In genomic region chr13:110521296-110521680, GRCh38 we compare ENCODE assay signal across 2 cellular contexts.
TF ChIP-seq lines count a peak whose summit lies in the region.

No MANE protein-coding gene starts in this region.

TF ChIP-seq in liver, 16 proteins besides CTCF, POLR2A, EP300 and RAD21:
- TF ChIP-seq FOXA1 (IDR thresholded peaks at IDR 0.05): no peak
- TF ChIP-seq TAF1 (conservative IDR thresholded peaks at IDR 0.05): no peak
- TF ChIP-seq ATF3 (IDR thresholded peaks at IDR 0.05): no peak
- TF ChIP-seq FOXA2 (IDR thresholded peaks at IDR 0.05): no peak
- no peak for TF ChIP-seq EGR1 (IDR thresholded peaks at IDR 0.05; ENCODE audit: low read depth in 2 of 2)
- no peak for TF ChIP-seq REST (IDR thresholded peaks at IDR 0.05)
- TF ChIP-seq GABPA (IDR thresholded peaks at IDR 0.05 in 1 of 2, conservative IDR thresholded peaks at IDR 0.05 in 1 of 2): no peak
- TF ChIP-seq MAX (IDR thresholded peaks at IDR 0.05): no peak
- no peak for TF ChIP-seq HNF4G (IDR thresholded peaks at IDR 0.05)
- TF ChIP-seq JUND (IDR thresholded peaks at IDR 0.05): no peak
- no peak for TF ChIP-seq YY1 (IDR thresholded peaks at IDR 0.05)
- TF ChIP-seq NR2F2 (IDR thresholded peaks at IDR 0.05): no peak
- TF ChIP-seq RXRA (IDR thresholded peaks at IDR 0.05): no peak
- no peak for TF ChIP-seq HNF4A (conservative IDR thresholded peaks at IDR 0.05)
- TF ChIP-seq SP1 (IDR thresholded peaks at IDR 0.05): no peak
- no peak for TF ChIP-seq ZBTB33 (IDR thresholded peaks at IDR 0.05)

TF ChIP-seq in HepG2, 621 proteins besides CTCF, POLR2A, EP300 and RAD21:
- no peak for TF ChIP-seq SIX4 (CRISPR knock-in tag; IDR thresholded peaks at IDR 0.05)
- TF ChIP-seq HES4 (CRISPR knock-in tag; IDR thresholded peaks at IDR 0.05; ENCODE audit: borderline replicate concordance): no peak
- TF ChIP-seq ZBTB37 (CRISPR knock-in tag; IDR thresholded peaks at IDR 0.05): no peak
- no peak for TF ChIP-seq ELF4 (CRISPR knock-in tag; IDR thresholded peaks at IDR 0.05; ENCODE audit: borderline replicate concordance)
- TF ChIP-seq HMGXB3 (CRISPR knock-in tag; IDR thresholded peaks at IDR 0.05; ENCODE audit: borderline replicate concordance): no peak
- TF ChIP-seq NR2F2 (IDR thresholded peaks at IDR 0.05; ENCODE audit: borderline replicate concordance, low read depth): no peak
- TF ChIP-seq ZNF205 (CRISPR knock-in tag; IDR thresholded peaks at IDR 0.05): no peak
- no peak for TF ChIP-seq JUN (CRISPR knock-in tag; IDR thresholded peaks at IDR 0.05)
- TF ChIP-seq ADNP (CRISPR knock-in tag; IDR thresholded peaks at IDR 0.05): no peak
- TF ChIP-seq PRDM4 (CRISPR knock-in tag; IDR thresholded peaks at IDR 0.05; ENCODE audit: borderline replicate concordance): no peak
- TF ChIP-seq ZFP36L2 (CRISPR knock-in tag; IDR thresholded peaks at IDR 0.05): no peak
